15 cellular contexts compared by ENCODE assay signal in the genomic region with DNA sequence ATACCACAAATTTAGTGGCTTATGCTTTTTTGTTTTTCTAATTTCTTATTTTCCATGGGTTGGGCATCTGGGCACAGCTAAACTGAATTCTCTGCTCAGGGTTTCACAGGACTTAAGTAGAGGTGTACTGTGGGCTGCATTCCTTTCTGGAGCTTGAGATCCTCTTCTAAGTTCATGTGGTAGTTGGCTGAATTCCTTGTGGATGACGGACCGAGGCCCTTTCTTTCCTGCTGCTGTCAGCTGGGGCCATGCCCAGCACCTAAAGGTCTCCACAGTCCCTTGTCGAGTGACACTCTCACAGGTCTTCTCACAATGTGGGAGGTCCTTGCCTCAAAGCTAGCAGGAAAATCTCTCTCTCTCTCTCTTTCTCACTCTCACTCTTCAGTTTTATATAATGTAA.
"Had no signal": no experiment of that assay in that cellular context is flagged by ENCODE, and none has a peak within 500 bp of the region (broad histone marks: within the 10 kb centered on the region; RNA-seq: fewer than 3 reads in every experiment).

No MANE protein-coding gene starts in this region.

- H3K27me3 Mint-ChIP-seq: activated T-helper 17 cell treated with anti-CD3 and anti-CD28 coated beads, Interleukin-2, amount 50 U/mL, for 72 hours; memory B cell; natural killer cell treated with Interleukin-12 subunit alpha and Interleukin-12 subunit beta and Interleukin-15 and Interleukin-18, amount 100 ng/mL, for 72 hours; progenitor cell of endocrine pancreas; stimulated activated naive CD8-positive, alpha-beta T cell treated with anti-CD3 and anti-CD28 coated beads, Interleukin-15, Interleukin-2, amounts not matched to agents 100 ng/mL and 50 ng/mL, for 24 hours; type B pancreatic cell had no signal

- DNase-seq: activated naive CD4-positive, alpha-beta T cell treated with Interleukin-2 at 50 U/mL for 16 hours; activated T-cell treated with anti-CD3 and anti-CD28 coated beads for 4 hours; anterior cingulate cortex; dorsolateral prefrontal cortex; hypothalamus; left cardiac atrium; right cardiac atrium had no signal

- H3K36me3 Mint-ChIP-seq: memory B cell, type B pancreatic cell had no signal

- H3K4me3 Mint-ChIP-seq: activated T-helper 17 cell treated with anti-CD3 and anti-CD28 coated beads, Interleukin-2, amount 50 U/mL, for 72 hours; memory B cell; natural killer cell treated with Interleukin-12 subunit alpha and Interleukin-12 subunit beta and Interleukin-15 and Interleukin-18, amount 100 ng/mL, for 72 hours; stimulated activated naive CD8-positive, alpha-beta T cell treated with anti-CD3 and anti-CD28 coated beads, Interleukin-15, Interleukin-2, amounts not matched to agents 100 ng/mL and 50 ng/mL, for 24 hours; T-helper 2 cell treated with Interferon-gamma antibody and Interleukin-4, amounts not matched to agents 5 μg/mL and 100 μg/mL, for 36 hours; type B pancreatic cell had no signal

- H3K4me1 Mint-ChIP-seq: activated T-helper 17 cell treated with anti-CD3 and anti-CD28 coated beads, Interleukin-2, amount 50 U/mL, for 72 hours; memory B cell had no signal

- ATAC-seq: activated T-helper 17 cell treated with anti-CD3 and anti-CD28 coated beads, Interleukin-2, amount 50 U/mL, for 72 hours; esophagus mucosa; left cardiac atrium; natural killer cell treated with Interleukin-12 subunit alpha and Interleukin-12 subunit beta and Interleukin-15 and Interleukin-18, amount 100 ng/mL, for 72 hours; right cardiac atrium had no signal

- H3K27ac Mint-ChIP-seq: activated T-helper 17 cell treated with anti-CD3 and anti-CD28 coated beads, Interleukin-2, amount 50 U/mL, for 72 hours; memory B cell; natural killer cell treated with Interleukin-12 subunit alpha and Interleukin-12 subunit beta and Interleukin-15 and Interleukin-18, amount 100 ng/mL, for 72 hours; progenitor cell of endocrine pancreas; stimulated activated naive CD8-positive, alpha-beta T cell treated with anti-CD3 and anti-CD28 coated beads, Interleukin-15, Interleukin-2, amounts not matched to agents 100 ng/mL and 50 ng/mL, for 24 hours; T-helper 2 cell treated with Interferon-gamma antibody and Interleukin-4, amounts not matched to agents 5 μg/mL and 100 μg/mL, for 36 hours; type B pancreatic cell had no signal

- H3K9me3 Mint-ChIP-seq: type B pancreatic cell had no signal
